Comparison of ENCODE assay signal across 8 cellular contexts in the genomic region with DNA sequence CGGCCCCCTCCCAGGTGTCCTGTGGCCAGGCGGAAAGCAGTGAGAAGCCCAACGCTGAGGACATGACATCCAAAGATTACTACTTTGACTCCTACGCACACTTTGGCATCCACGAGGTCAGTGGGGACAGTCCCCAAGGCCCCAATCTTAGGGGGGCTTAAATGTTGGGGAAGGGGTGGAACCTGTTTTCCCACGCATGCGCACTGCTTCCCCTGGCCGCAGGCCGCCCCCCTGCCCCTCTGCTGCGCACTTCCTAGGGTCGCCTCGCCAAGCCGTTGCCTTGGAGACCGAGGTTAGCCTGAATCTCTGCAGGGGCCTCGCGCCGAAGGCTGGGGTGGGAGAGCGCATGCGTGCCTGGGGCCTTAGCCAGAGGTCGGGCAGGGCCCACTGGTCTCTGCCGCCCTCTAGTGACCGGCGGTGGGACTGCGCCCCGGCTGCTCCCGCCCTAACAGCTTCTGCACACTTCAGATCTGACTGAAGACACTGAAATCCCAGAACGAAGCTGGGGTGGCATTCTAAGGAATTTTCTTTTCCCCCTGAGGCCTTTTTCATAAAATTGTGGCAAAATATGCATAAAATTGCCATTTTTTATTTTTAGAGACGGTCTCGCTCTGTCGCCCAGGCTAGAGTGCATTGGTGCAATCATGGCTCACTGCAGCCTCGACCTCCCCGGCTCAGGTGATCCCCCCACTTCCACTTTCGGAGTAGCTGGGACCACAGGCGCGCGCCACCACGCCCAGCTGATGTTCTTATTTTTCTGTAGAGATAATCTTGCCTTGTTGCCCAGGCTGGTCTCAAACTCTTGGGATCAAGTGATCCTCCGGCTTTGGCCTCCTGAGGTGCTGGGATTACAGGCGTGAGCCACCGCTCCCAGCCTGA. TPM values are rescaled to one million over a fixed set of nuclear protein-coding genes. Genes with fewer than 3 reads are reported as not detected.
DNase-seq lines count a peak whose midpoint lies in the region; ATAC-seq and TF ChIP-seq lines count a peak whose summit lies in the region.

No MANE protein-coding gene starts in this region.

- TF ChIP-seq CTCF in 22Rv1 (IDR thresholded peaks at IDR 0.05) (peak; percentile 99), WTC11 (IDR thresholded peaks at IDR 0.05) (peak; percentile 99)

- peaks cover 37% of the 10 kb centered on the region for H3K4me1 Mint-ChIP-seq in WTC11

- POLR2A ChIA-PET in WTC11 (lab: Charles Lee): interaction anchor here (0.6 to 1.1 kb wide), 2 partner anchors 10 to 40 kb away, joined by 3 to 4 read pairs; no protein-coding TSS in a partner anchor

- peaks cover 41% of the 10 kb centered on the region for H3K36me3 Mint-ChIP-seq in WTC11

- CTCF ChIA-PET in WTC11 (lab: Charles Lee): interaction anchor here (0.6 to 1.4 kb wide), 28 partner anchors 8 to 202 kb away, joined by 3 to 16 read pairs (median 4); a partner anchor contains a TSS

- no peaks in the 10 kb centered on the region for H3K27me3 Mint-ChIP-seq in WTC11 (ENCODE audit: low read depth)

- peak; percentile 30 for TF ChIP-seq POLR2A in GM18951 (IDR thresholded peaks at IDR 0.05; ENCODE audit: extremely low read depth, insufficient read depth, insufficient read length)

- in situ Hi-C loops in GM18951 (cut with MboI; ENCODE audit: low sequenced_read_pairs, unreplicated experiment): no loop called here
- in situ Hi-C loops in T47D (cut with HindIII; ENCODE audit: low pct_unique_long_range_greater_than_20kb, low sequenced_read_pairs): no loop called here

- H3K9me3 Mint-ChIP-seq in WTC11: no peaks in the 10 kb centered on the region

- ATAC-seq in WTC11 (peak; percentile 13), HG02938 (IDR thresholded peaks at IDR 0.05; ENCODE audit: unreplicated experiment) (no peak)

- DNase-seq in NCI-H2196 (lab: John Stamatoyannopoulos, UW; ENCODE audit: unreplicated experiment) (peak; percentile 90), WTC11 (ENCODE audit: low spot score) (peak; percentile 99), T47D (ENCODE audit: low read depth in 1 of 2, low spot score in 1 of 2) (peak; percentile 77 to 88), inferior parietal cortex (ENCODE audit: extremely low spot score) (peak; percentile 87)
- DNase-seq in stimulated activated CD4-positive, alpha-beta T cell treated with anti-CD3 and anti-CD28 coated beads, Interleukin-12 subunit alpha, Interleukin-12 subunit beta, amount 100 ng/mL, for 24 hours (ENCODE audit: low read depth in 2 of 2): peak; percentile 81 to 95

- H3K27ac ChIP-seq in 22Rv1: peak overlapping the region; percentile 31; the same call in 1 of the 2 replicates

- 0 out of 2 replicates have a peak overlapping the region, but pooled peaks have one; percentile 46 for H3K4me3 Mint-ChIP-seq in WTC11

- peak overlapping the region; percentile 92 for H3K27ac Mint-ChIP-seq in WTC11

TF ChIP-seq in WTC11, 78 proteins besides CTCF, POLR2A, EP300 and RAD21:
- TF ChIP-seq, protein P1, sequence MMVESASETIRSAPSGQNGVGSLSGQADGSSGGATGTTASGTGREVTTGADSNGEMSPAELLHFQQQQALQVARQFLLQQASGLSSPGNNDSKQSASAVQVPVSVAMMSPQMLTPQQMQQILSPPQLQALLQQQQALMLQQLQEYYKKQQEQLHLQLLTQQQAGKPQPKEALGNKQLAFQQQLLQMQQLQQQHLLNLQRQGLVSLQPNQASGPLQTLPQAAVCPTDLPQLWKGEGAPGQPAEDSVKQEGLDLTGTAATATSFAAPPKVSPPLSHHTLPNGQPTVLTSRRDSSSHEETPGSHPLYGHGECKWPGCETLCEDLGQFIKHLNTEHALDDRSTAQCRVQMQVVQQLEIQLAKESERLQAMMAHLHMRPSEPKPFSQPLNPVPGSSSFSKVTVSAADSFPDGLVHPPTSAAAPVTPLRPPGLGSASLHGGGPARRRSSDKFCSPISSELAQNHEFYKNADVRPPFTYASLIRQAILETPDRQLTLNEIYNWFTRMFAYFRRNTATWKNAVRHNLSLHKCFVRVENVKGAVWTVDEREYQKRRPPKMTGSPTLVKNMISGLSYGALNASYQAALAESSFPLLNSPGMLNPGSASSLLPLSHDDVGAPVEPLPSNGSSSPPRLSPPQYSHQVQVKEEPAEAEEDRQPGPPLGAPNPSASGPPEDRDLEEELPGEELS (CRISPR knock-in tag; IDR thresholded peaks at IDR 0.05): peak; percentile 60; the same call in 1 of the 2 replicates
- TF ChIP-seq HMGA2 (CRISPR knock-in tag; IDR thresholded peaks at IDR 0.05) (0 out of 2 replicates have a peak, but pooled peaks have one; percentile 5), ELF4 (CRISPR knock-in tag; IDR thresholded peaks at IDR 0.05; ENCODE audit: low read depth) (no peak), SP1 (CRISPR knock-in tag; conservative IDR thresholded peaks at IDR 0.05) (peak; percentile 34; the same call in 1 of the 2 replicates)
TF ChIP-seq in WTC11: peak in this region for 3.

RNA-seq across cellular contexts. Expression of a gene that starts 3.6 kb away (rescaled TPM):
- 500 to 527 TPM (median 518 TPM) in 3 replicates for total RNA-seq in WTC11 (2021)

RNA-seq across cellular contexts. Expression of a gene that starts 8.7 kb away (rescaled TPM):
- total RNA-seq in WTC11 (2021): 5.9 to 6.7 TPM (median 6.2 TPM) in 3 replicates

RNA-seq across cellular contexts. Expression of a gene that starts 10.2 kb away (rescaled TPM):
- total RNA-seq in WTC11 (2021): 74.6 to 89.5 TPM (median 85.4 TPM) in 3 replicates

RNA-seq across cellular contexts. Expression of a gene that starts 15.0 kb away (rescaled TPM):
- 139 to 146 TPM (median 140 TPM) in 3 replicates for total RNA-seq in WTC11 (2021)

RNA-seq across cellular contexts. Expression of a gene that starts 15.1 kb away (rescaled TPM):
- total RNA-seq in WTC11 (2021): 149 to 165 TPM (median 154 TPM) in 3 replicates
